10 cellular contexts compared by ENCODE assay signal in the genomic region with DNA sequence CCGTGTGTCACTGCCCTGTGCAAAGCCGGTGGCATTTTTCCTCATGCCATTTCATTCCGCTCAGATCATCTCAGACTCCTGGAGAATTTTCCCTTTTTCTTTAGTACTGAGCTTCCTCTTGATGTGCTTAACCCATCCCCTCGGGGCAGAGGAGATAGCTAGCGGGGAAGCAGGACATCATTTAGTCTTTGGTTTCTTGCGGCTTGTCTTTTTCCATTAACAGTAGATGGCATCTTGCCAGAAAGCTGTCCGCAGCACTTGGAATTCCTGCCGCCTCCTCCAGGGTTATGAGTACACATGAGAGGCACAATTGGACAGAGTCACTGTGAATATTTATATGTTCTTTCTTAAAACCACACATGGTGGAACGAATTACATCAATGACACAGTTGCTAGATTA.
A peak's percentile ranks its signal among the peaks of the same experiment; 100 is the strongest.
DNase-seq lines count a peak whose midpoint lies in the region; ATAC-seq, FAIRE-seq and TF ChIP-seq lines count a peak whose summit lies in the region.
"Had no signal": no experiment of that assay in that cellular context is flagged by ENCODE, and none has a peak within 500 bp of the region (broad histone marks: within the 10 kb centered on the region; RNA-seq: fewer than 3 reads in every experiment).

No MANE protein-coding gene starts in this region.

- DNase-seq in Right ventricle myocardium superior (no peak), left ventricle myocardium inferior (no peak), adipocyte (ENCODE audit: low read depth) (peak; percentile 64), keratinocyte (ENCODE audit: low read depth, low spot score) (peak; percentile 13), GM10248 (ENCODE audit: extremely low spot score) (no peak), germinal center (ENCODE audit: low spot score) (no peak), T-helper 2 cell (no peak)
- no peak for DNase-seq in activated naive CD4-positive, alpha-beta T cell treated with anti-CD3 and anti-CD28 coated beads, Interleukin-2, amount 50 U/mL, for 16 hours
- DNase-seq: natural killer cell had no signal

- peaks cover 5% of the 10 kb centered on the region for H3K36me3 ChIP-seq in left ventricle myocardium inferior
- no peaks in the 10 kb centered on the region for H3K36me3 ChIP-seq in adipocyte (ENCODE audit: control insufficient read depth, insufficient read depth, low read length, severe bottlenecking)
- H3K36me3 ChIP-seq in keratinocyte (ENCODE audit: control insufficient read depth in 2 of 2, extremely low read depth in 1 of 2, insufficient read depth in 2 of 2, low read length in 2 of 2): peaks cover 11 to 19% of the 10 kb centered on the region in 2 experiments

- dilution Hi-C loops in keratinocyte (cut with MboI; ENCODE audit: extremely low pct_ligation_motif_present, low sequenced_read_pairs): no loop called here

- CTCF ChIA-PET in GM10248 (lab: Yijun Ruan, JAX): interaction anchor here (0.6 to 1.4 kb wide), 2 partner anchors 126 to 362 kb away, joined by 3 to 5 read pairs; no protein-coding TSS in a partner anchor

- FAIRE-seq in keratinocyte (lab: Jason Lieb, UNC): peak; percentile 69

- TF ChIP-seq CTCF in left ventricle myocardium inferior (IDR thresholded peaks at IDR 0.05; ENCODE audit: borderline replicate concordance) (no peak), keratinocyte (optimal IDR thresholded peaks at IDR 0.05 in 1 of 3, IDR thresholded peaks at IDR 0.05 in 1 of 3, conservative IDR thresholded peaks at IDR 0.05 in 1 of 3; ENCODE audit: extremely low read depth in 1 of 3, insufficient read depth in 2 of 3, low read length in 3 of 3) (no peak), GM10248 (IDR thresholded peaks at IDR 0.05; ENCODE audit: control extremely low read depth, extremely low read depth, low read depth, missing control alignments) (no peak)

- no peak overlapping the region for H3K4me2 ChIP-seq in keratinocyte (ENCODE audit: control insufficient read depth, extremely low read depth, insufficient read depth, low read depth, low read length)

- peak; percentile 46 for ATAC-seq in Right ventricle myocardium superior (ENCODE audit: poor library complexity)
- ATAC-seq: activated naive CD4-positive, alpha-beta T cell treated with anti-CD3 and anti-CD28 coated beads, Interleukin-2, amount 50 U/mL, for 72 hours; natural killer cell had no signal

- H3K4me3 ChIP-seq in left ventricle myocardium inferior (no peak overlapping the region), adipocyte (ENCODE audit: low read length) (no peak overlapping the region), keratinocyte (ENCODE audit: control insufficient read depth in 2 of 3, extremely low read depth in 1 of 3, insufficient read depth in 2 of 3, low read depth in 1 of 3, low read length in 3 of 3) (no peak overlapping the region)

- H3K27ac ChIP-seq in left ventricle myocardium inferior (replicated peaks) (no peak overlapping the region), keratinocyte (ENCODE audit: control insufficient read depth, insufficient read depth, low read length) (no peak overlapping the region)

- intact Hi-C loops in Right ventricle myocardium superior (cut with DNase I): loop anchor here (5.0 kb wide), 1 partner anchor 90 kb away; no protein-coding TSS in a partner anchor
- intact Hi-C loops in left ventricle myocardium inferior (cut with micrococcal nuclease): loop anchor here (10.0 kb wide), 1 partner anchor 93 kb away; no protein-coding TSS in a partner anchor

- peaks cover 3% of the 10 kb centered on the region for H4K20me1 ChIP-seq in keratinocyte (ENCODE audit: control insufficient read depth, extremely low read depth, insufficient read depth, low read length)

- no peak overlapping the region for H2AFZ ChIP-seq in keratinocyte (ENCODE audit: control insufficient read depth, low read length)

- H3K27me3 ChIP-seq in left ventricle myocardium inferior (ENCODE audit: low read depth) (no peaks in the 10 kb centered on the region), adipocyte (replicated peaks; ENCODE audit: control insufficient read depth, insufficient read depth, low read length) (no peaks in the 10 kb centered on the region), keratinocyte (ENCODE audit: control insufficient read depth, extremely low read depth, insufficient read depth, low read length) (no peaks in the 10 kb centered on the region)

- POLR2A ChIA-PET in GM10248 (lab: Yijun Ruan, JAX): no interaction called here

- no peaks in the 10 kb centered on the region for H3K9me3 ChIP-seq in left ventricle myocardium inferior (replicated peaks)
- no peaks in the 10 kb centered on the region for H3K9me3 ChIP-seq in adipocyte (ENCODE audit: control insufficient read depth, low read length)
- H3K9me3 ChIP-seq in keratinocyte (ENCODE audit: control insufficient read depth, low read depth, low read length): no peaks in the 10 kb centered on the region

- no peaks in the 10 kb centered on the region for H3K79me2 ChIP-seq in keratinocyte (ENCODE audit: control insufficient read depth, insufficient read depth, low read length)

- no peaks in the 10 kb centered on the region for H3K9me1 ChIP-seq in keratinocyte (ENCODE audit: control insufficient read depth, extremely low read depth, insufficient read depth, low read length)

- peaks cover 20% of the 10 kb centered on the region for H3K4me1 ChIP-seq in left ventricle myocardium inferior
- peaks cover 14% of the 10 kb centered on the region for H3K4me1 ChIP-seq in adipocyte (ENCODE audit: control insufficient read depth, insufficient read depth, low read length)
- H3K4me1 ChIP-seq in keratinocyte (ENCODE audit: control insufficient read depth, extremely low read depth, insufficient read depth, low read length): no peaks in the 10 kb centered on the region

- H3K9ac ChIP-seq in adipocyte (ENCODE audit: low read length) (no peak overlapping the region), keratinocyte (ENCODE audit: control insufficient read depth, extremely low read depth, insufficient read depth, low read length) (no peak overlapping the region)

Comparison
In these comparisons a context has a peak if more than half of its experiments do, and no peak if none do; other contexts are left out.
1. DNase-seq: peak in adipocyte (single experiment) and keratinocyte (single experiment); none in Right ventricle myocardium superior (single experiment), left ventricle myocardium inferior (single experiment), GM10248 (single experiment), germinal center (single experiment), activated naive CD4-positive, alpha-beta T cell treated with anti-CD3 and anti-CD28 coated beads, Interleukin-2, amount 50 U/mL, for 16 hours (single experiment) and T-helper 2 cell (0 of 5).